1 cellular context compared by ENCODE assay signal in genomic region chr2:111702119-111702808, GRCh38.
TF ChIP-seq lines count a peak whose summit lies in the region.

No MANE protein-coding gene starts in this region.

TF ChIP-seq in HepG2, 621 proteins besides CTCF, POLR2A, EP300 and RAD21 (continued from another document and continues in another):
- TF ChIP-seq AHDC1 (CRISPR knock-in tag; IDR thresholded peaks at IDR 0.05; ENCODE audit: borderline replicate concordance) (peak; percentile 34; the same call in 1 of the 2 replicates), BRD4 (CRISPR knock-in tag; IDR thresholded peaks at IDR 0.05) (no peak), ZNF136 (CRISPR knock-in tag; IDR thresholded peaks at IDR 0.05; ENCODE audit: low read depth) (0 out of 2 replicates have a peak, but pooled peaks have one; percentile 68), ZNF547 (CRISPR knock-in tag; IDR thresholded peaks at IDR 0.05) (peak; percentile 76), XRCC5 (optimal IDR thresholded peaks at IDR 0.05; ENCODE audit: low read length) (peak; percentile 51), MED8 (CRISPR knock-in tag; IDR thresholded peaks at IDR 0.05; ENCODE audit: insufficient replicate concordance) (no peak), ZNF460 (CRISPR knock-in tag; IDR thresholded peaks at IDR 0.05; ENCODE audit: borderline replicate concordance) (no peak), ZNF225 (CRISPR knock-in tag; IDR thresholded peaks at IDR 0.05) (no peak), GFI1 (CRISPR knock-in tag; IDR thresholded peaks at IDR 0.05; ENCODE audit: borderline replicate concordance) (0 out of 2 replicates have a peak, but pooled peaks have one; percentile 25), ZNF274 (CRISPR knock-in tag; IDR thresholded peaks at IDR 0.05) (peak; percentile 85), ZNF263 (CRISPR knock-in tag; IDR thresholded peaks at IDR 0.05) (0 out of 2 replicates have a peak, but pooled peaks have one; percentile 27), THAP9 (CRISPR knock-in tag; IDR thresholded peaks at IDR 0.05; ENCODE audit: borderline replicate concordance) (peak; percentile 24; the same call in 1 of the 2 replicates), SOX5 (CRISPR knock-in tag; IDR thresholded peaks at IDR 0.05; ENCODE audit: borderline replicate concordance) (peak; percentile 48; the same call in 1 of the 2 replicates), MYPOP (CRISPR knock-in tag; IDR thresholded peaks at IDR 0.05) (no peak), ZNF777 (CRISPR knock-in tag; IDR thresholded peaks at IDR 0.05) (0 out of 2 replicates have a peak, but pooled peaks have one; percentile 32), ZNF784 (CRISPR knock-in tag; IDR thresholded peaks at IDR 0.05; ENCODE audit: borderline replicate concordance) (peak; percentile 59; the same call in 1 of the 2 replicates), FOXJ3 (CRISPR knock-in tag; IDR thresholded peaks at IDR 0.05; ENCODE audit: borderline replicate concordance) (no peak), TFDP1 (CRISPR knock-in tag; IDR thresholded peaks at IDR 0.05; ENCODE audit: borderline replicate concordance) (0 out of 2 replicates have a peak, but pooled peaks have one; percentile 38), ZBTB20 (CRISPR knock-in tag; IDR thresholded peaks at IDR 0.05; ENCODE audit: borderline replicate concordance, low read depth) (peak; percentile 70; the same call in 1 of the 2 replicates), ELF3 (CRISPR knock-in tag; IDR thresholded peaks at IDR 0.05) (peak; percentile 49; the same call in 1 of the 2 replicates), SMC3 (IDR thresholded peaks at IDR 0.05; ENCODE audit: low read length) (peak; percentile 90), DRAP1 (CRISPR knock-in tag; IDR thresholded peaks at IDR 0.05) (0 out of 2 replicates have a peak, but pooled peaks have one; percentile 11), ZNF501 (CRISPR knock-in tag; IDR thresholded peaks at IDR 0.05) (peak; percentile 30; the same call in 1 of the 2 replicates), PTBP1 (IDR thresholded peaks at IDR 0.05; ENCODE audit: low read depth, low read length, poor library complexity, severe bottlenecking) (no peak), ZBTB40 (IDR thresholded peaks at IDR 0.05) (no peak), ZBTB40 (CRISPR knock-in tag; IDR thresholded peaks at IDR 0.05) (no peak), ZNF704 (CRISPR knock-in tag; IDR thresholded peaks at IDR 0.05; ENCODE audit: borderline replicate concordance) (0 out of 2 replicates have a peak, but pooled peaks have one; percentile 77)
